ENCODE assay signal across 19 cellular contexts in the genomic region with DNA sequence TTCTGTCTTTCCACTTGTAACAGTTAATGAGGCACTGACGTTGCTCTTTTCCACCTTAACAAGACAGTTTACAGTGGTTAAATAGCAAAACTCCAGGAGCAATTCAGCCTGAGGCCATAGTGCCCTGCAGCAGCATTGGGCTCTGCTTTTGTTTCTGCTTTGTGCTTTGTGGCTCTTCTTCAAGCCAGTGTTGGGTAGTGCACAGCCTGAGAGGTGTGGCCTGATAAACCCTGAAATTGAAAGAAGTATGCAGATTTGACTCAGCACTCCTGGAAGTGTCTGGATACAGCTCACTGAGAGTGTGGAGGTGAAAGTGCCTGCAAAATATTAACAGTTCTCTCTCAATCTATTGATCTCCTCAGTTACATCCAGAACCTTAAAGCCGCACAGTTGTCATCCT.
DNase-seq lines count a peak whose midpoint lies in the region; ATAC-seq and TF ChIP-seq lines count a peak whose summit lies in the region.
"Had no signal": no experiment of that assay in that cellular context is flagged by ENCODE, and none has a peak within 500 bp of the region (broad histone marks: within the 10 kb centered on the region; RNA-seq: fewer than 3 reads in every experiment).

No MANE protein-coding gene starts in this region.

- H3K79me2 ChIP-seq in MM.1S (ENCODE audit: low read length): no peaks in the 10 kb centered on the region

- no peak overlapping the region for H3K4me3 ChIP-seq in MM.1S (ENCODE audit: low read length)
- H3K4me3 ChIP-seq in adipocyte (ENCODE audit: low read length): no peak overlapping the region
- no peak overlapping the region for H3K4me3 ChIP-seq in lower lobe of right lung
- H3K4me3 ChIP-seq: ovary, testis had no signal

- H2AFZ ChIP-seq in MM.1S (ENCODE audit: low read length): no peak overlapping the region

- no peaks in the 10 kb centered on the region for H3K27me3 ChIP-seq in MM.1S (replicated peaks; ENCODE audit: insufficient read depth, low read length)
- no peaks in the 10 kb centered on the region for H3K27me3 ChIP-seq in adipocyte (replicated peaks; ENCODE audit: control insufficient read depth, insufficient read depth, low read length)
- H3K27me3 ChIP-seq in lower lobe of right lung (ENCODE audit: low read depth): no peaks in the 10 kb centered on the region
- H3K27me3 ChIP-seq: ovary, testis had no signal

- ATAC-seq in GM19438 (IDR thresholded peaks at IDR 0.05; ENCODE audit: low read depth, unreplicated experiment) (peak; percentile 68), lower lobe of right lung (no peak)
- ATAC-seq: Right ventricle myocardium inferior had no signal

- peaks cover 27% of the 10 kb centered on the region for H3F3A ChIP-seq in MM.1S (ENCODE audit: insufficient read depth, low read length)

- TF ChIP-seq CTCF in GM10266 (IDR thresholded peaks at IDR 0.05; ENCODE audit: control insufficient read depth, insufficient read depth, low read depth, missing control alignments) (no peak), MM.1S (IDR thresholded peaks at IDR 0.05; ENCODE audit: low read length) (no peak), lower lobe of right lung (IDR thresholded peaks at IDR 0.05) (no peak)

- no peak overlapping the region for H3K9ac ChIP-seq in MM.1S (ENCODE audit: low read length)
- H3K9ac ChIP-seq in adipocyte (ENCODE audit: low read length): no peak overlapping the region

- H3K27ac ChIP-seq in MM.1S (ENCODE audit: low read length): no peak overlapping the region
- no peak overlapping the region for H3K27ac ChIP-seq in lower lobe of right lung
- H3K27ac ChIP-seq: ovary, testis had no signal

- H3K9me3 ChIP-seq in MM.1S (replicated peaks; ENCODE audit: insufficient read depth, low read length) (no peaks in the 10 kb centered on the region), adipocyte (ENCODE audit: control insufficient read depth, low read length) (no peaks in the 10 kb centered on the region), lower lobe of right lung (no peaks in the 10 kb centered on the region)
- H3K9me3 ChIP-seq: ovary, testis had no signal

- H3K4me1 ChIP-seq in MM.1S (ENCODE audit: low read length): peaks cover 34% of the 10 kb centered on the region
- H3K4me1 ChIP-seq in adipocyte (ENCODE audit: control insufficient read depth, insufficient read depth, low read length): no peaks in the 10 kb centered on the region
- peaks cover 8% of the 10 kb centered on the region for H3K4me1 ChIP-seq in lower lobe of right lung
- H3K4me1 ChIP-seq: testis had no signal

- no peaks in the 10 kb centered on the region for H3K9me2 ChIP-seq in MM.1S (replicated peaks; ENCODE audit: insufficient read depth, low read length)

- DNase-seq in GM10266 (ENCODE audit: extremely low spot score): peak; percentile 6
- peak; percentile 85 for DNase-seq in MM.1S
- DNase-seq in adipocyte (ENCODE audit: low read depth): peak; percentile 4
- DNase-seq in hepatic stellate cell (ENCODE audit: low spot score): no peak
- DNase-seq in hippocampal formation (lab: John Stamatoyannopoulos, UW): no peak
- no peak for DNase-seq in lower lobe of right lung
- DNase-seq: activated B cell treated with CpG ODN at 0.5 μM for 24 hours; activated T-cell treated with anti-CD3 and anti-CD28 coated beads for 4 hours; COR-L47; effector CD4-positive, alpha-beta T cell; EL; naive B cell; NCI-H187; NCI-H446; ovary; stimulated activated CD4-positive, alpha-beta T cell treated with anti-CD3 and anti-CD28 coated beads, Interleukin-4, amount 100 ng/mL, for 1 hour; testis had no signal

- peak overlapping the region; percentile 21; the same call in 1 of the 2 replicates for H3K4me2 ChIP-seq in MM.1S (ENCODE audit: low read depth, low read length)

- intact Hi-C loops in lower lobe of right lung (cut with DNase I): no loop called here

- peaks cover 22% of the 10 kb centered on the region for H4K20me1 ChIP-seq in MM.1S (ENCODE audit: insufficient read depth, low read length)

- H3K36me3 ChIP-seq in MM.1S (replicated peaks; ENCODE audit: insufficient read depth, low read length) (no peaks in the 10 kb centered on the region), adipocyte (ENCODE audit: control insufficient read depth, insufficient read depth, low read length, severe bottlenecking) (peaks cover 68% of the 10 kb centered on the region), lower lobe of right lung (peaks cover 65% of the 10 kb centered on the region)
- H3K36me3 ChIP-seq: ovary had no signal

Comparison
In these comparisons a context has a peak if more than half of its experiments do, and no peak if none do; other contexts are left out.
1. DNase-seq: peak in GM10266 (single experiment), MM.1S (single experiment) and adipocyte (single experiment); none in hepatic stellate cell (single experiment), hippocampal formation (0 of 2) and lower lobe of right lung (single experiment).